Comparison of ENCODE assay signal across 1 cellular context in the genomic region with DNA sequence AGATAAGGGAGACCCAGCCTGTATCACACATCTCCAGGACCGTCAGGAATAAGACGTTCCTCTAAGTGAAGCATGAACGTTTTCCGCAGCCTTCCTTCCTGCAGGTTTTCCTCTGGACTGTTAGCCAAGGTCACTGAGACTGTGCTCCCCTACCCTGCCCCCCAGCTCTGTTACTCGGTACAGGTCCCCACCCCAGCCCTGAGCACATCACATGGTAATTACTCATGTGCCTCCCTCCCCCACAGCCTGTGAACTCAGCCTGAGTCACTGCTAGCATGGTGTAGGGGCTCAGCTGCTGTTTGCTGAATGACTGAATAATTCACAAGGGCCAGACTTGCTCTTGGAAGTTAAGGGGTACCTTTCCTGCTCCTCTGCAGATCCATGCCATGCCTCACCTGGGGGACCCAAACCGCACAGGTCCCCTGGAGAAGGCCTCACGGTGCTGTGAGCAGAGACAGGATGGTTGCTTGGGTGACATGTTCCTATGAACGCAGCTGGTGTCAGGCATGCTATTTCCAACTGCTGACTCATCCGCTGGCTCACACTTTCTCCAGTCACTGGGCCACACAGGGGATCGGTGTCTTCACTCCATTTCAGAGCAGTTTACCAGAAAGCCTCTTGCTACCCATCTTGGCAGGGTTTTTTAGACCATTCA.
A peak's percentile ranks its signal among the peaks of the same experiment; 100 is the strongest.
TF ChIP-seq lines count a peak whose summit lies in the region.

No MANE protein-coding gene starts in this region.

TF ChIP-seq in endothelial cell of umbilical vein, 7 proteins besides CTCF, POLR2A, EP300 and RAD21 (continued from another document):
- TF ChIP-seq POLR2AphosphoS5 (IDR thresholded peaks at IDR 0.05; ENCODE audit: insufficient read depth, low read depth, low read length) (peak; percentile 93), EZH2 (IDR thresholded peaks at IDR 0.05; ENCODE audit: borderline replicate concordance, low read depth, low read length, severe bottlenecking) (no peak)
